8 cellular contexts compared by ENCODE assay signal in genomic region chr12:130013771-130014484, GRCh38.
DNase-seq lines count a peak whose midpoint lies in the region; ATAC-seq and TF ChIP-seq lines count a peak whose summit lies in the region.

No MANE protein-coding gene starts in this region.

- TF ChIP-seq CTCF in WTC11 (IDR thresholded peaks at IDR 0.05) (peak; percentile 49), esophagus muscularis mucosa (IDR thresholded peaks at IDR 0.05) (peak; percentile 24 to 58 (median 36)), nephron progenitor cell (IDR thresholded peaks at IDR 0.05) (peak; percentile 78), vagina (IDR thresholded peaks at IDR 0.05) (peak in 2 of 3 experiments; percentile 21 to 27)

- H3K9me3 Mint-ChIP-seq in WTC11 (peaks cover 33% of the 10 kb centered on the region), nephron progenitor cell (no peaks in the 10 kb centered on the region)

- H3K4me1 ChIP-seq in esophagus muscularis mucosa (peaks cover 0 to 10% (median 0%) of the 10 kb centered on the region in 4 donors), vagina (no peaks in the 10 kb centered on the region)

- POLR2A ChIA-PET in WTC11 (lab: Charles Lee), result interaction anchor here (0.6 to 1.2 kb wide), 2 partner anchors 16 to 1056 kb away, joined by 3 read pairs; no protein-coding TSS in a partner anchor

- no peak overlapping the region for H3K4me3 ChIP-seq in esophagus muscularis mucosa
- H3K4me3 ChIP-seq in vagina, result no peak overlapping the region

- ATAC-seq in GM21576 (IDR thresholded peaks at IDR 0.05; ENCODE audit: unreplicated experiment) (peak; percentile 71), WTC11 (peak; percentile 89), GM18505 (IDR thresholded peaks at IDR 0.05; ENCODE audit: unreplicated experiment) (no peak)

- no peaks in the 10 kb centered on the region for H3K9me3 ChIP-seq in esophagus muscularis mucosa
- no peaks in the 10 kb centered on the region for H3K9me3 ChIP-seq in vagina

- H3K27me3 Mint-ChIP-seq in WTC11 (ENCODE audit: low read depth), result peaks cover 9% of the 10 kb centered on the region
- H3K27me3 Mint-ChIP-seq in nephron progenitor cell (ENCODE audit: low read depth, poor library complexity), result peaks cover 16% of the 10 kb centered on the region

- H3K4me1 Mint-ChIP-seq in WTC11, result peaks cover 6% of the 10 kb centered on the region
- H3K4me1 Mint-ChIP-seq in nephron progenitor cell, result peaks cover 26% of the 10 kb centered on the region

- CTCF ChIA-PET in WTC11 (lab: Charles Lee), result interaction anchor here (0.8 to 3.1 kb wide), 28 partner anchors 10 to 826 kb away, joined by 3 to 32 read pairs (median 4); partner anchors contain the start of gene TMEM132D

- H3K36me3 ChIP-seq in esophagus muscularis mucosa (no peaks in the 10 kb centered on the region), vagina (no peaks in the 10 kb centered on the region)

- no peak for TF ChIP-seq POLR2A in esophagus muscularis mucosa (IDR thresholded peaks at IDR 0.05; ENCODE audit: low read depth)
- TF ChIP-seq POLR2A in vagina (IDR thresholded peaks at IDR 0.05), result no peak
- no peak for TF ChIP-seq POLR2A in GM18505 (IDR thresholded peaks at IDR 0.05; ENCODE audit: borderline replicate concordance, extremely low read depth, insufficient read depth, insufficient read length)

- no peak for TF ChIP-seq EP300 in esophagus muscularis mucosa (IDR thresholded peaks at IDR 0.05)

- H3K27ac Mint-ChIP-seq in WTC11 (no peak overlapping the region), nephron progenitor cell (no peak overlapping the region)

- no peak overlapping the region for H3K4me3 Mint-ChIP-seq in WTC11
- no peak overlapping the region for H3K4me3 Mint-ChIP-seq in nephron progenitor cell

- H3K27ac ChIP-seq in esophagus muscularis mucosa (replicated peaks in 1 of 4) (no peak overlapping the region), vagina (no peak overlapping the region)

- DNase-seq in DMS53 (lab: John Stamatoyannopoulos, UW) (peak; percentile 88), NCI-H1105 (lab: John Stamatoyannopoulos, UW) (peak; percentile 71), WTC11 (ENCODE audit: low spot score) (peak; percentile 68), esophagus muscularis mucosa (ENCODE audit: extremely low spot score) (no peak), nephron progenitor cell (peak; percentile 89), vagina (ENCODE audit: extremely low spot score in 2 of 2) (no peak)

- H3K27me3 ChIP-seq in esophagus muscularis mucosa, result peaks cover 0 to 84% (median 2%) of the 10 kb centered on the region in 4 donors
- no peaks in the 10 kb centered on the region for H3K27me3 ChIP-seq in vagina

- WGBS in esophagus muscularis mucosa, result 14% methylated on average over 32 of the region's 36 CpGs

- H3K36me3 Mint-ChIP-seq in WTC11, result peaks cover 37% of the 10 kb centered on the region
- H3K36me3 Mint-ChIP-seq in nephron progenitor cell (ENCODE audit: low read depth), result no peaks in the 10 kb centered on the region

- intact Hi-C loops in esophagus muscularis mucosa (cut with DNase I), result no loop called here
- intact Hi-C loops in vagina (cut with DNase I), result no loop called here

TF ChIP-seq in WTC11, 78 proteins besides CTCF, POLR2A, EP300 and RAD21:
- TF ChIP-seq ESRRA (CRISPR knock-in tag; IDR thresholded peaks at IDR 0.05; ENCODE audit: borderline replicate concordance), result peak; percentile 96; the same call in 1 of the 2 replicates
- TF ChIP-seq USF1 (CRISPR knock-in tag; IDR thresholded peaks at IDR 0.05), result no peak
- TF ChIP-seq ARID4B (CRISPR knock-in tag; IDR thresholded peaks at IDR 0.05; ENCODE audit: borderline replicate concordance), result no peak

Comparison
In these comparisons a context has a peak if more than half of its experiments do, and no peak if none do; other contexts are left out.
1. DNase-seq: peak in DMS53 (single experiment), NCI-H1105 (single experiment), WTC11 (single experiment) and nephron progenitor cell (single experiment); none in esophagus muscularis mucosa (single experiment) and vagina (0 of 2).
2. CTCF ChIP-seq: peak in every context shown above with its lines; median percentile 78 in nephron progenitor cell; 49 in WTC11; 36 in esophagus muscularis mucosa; 24 in vagina.